Comparison of ENCODE assay signal across 8 cellular contexts in the genomic region with DNA sequence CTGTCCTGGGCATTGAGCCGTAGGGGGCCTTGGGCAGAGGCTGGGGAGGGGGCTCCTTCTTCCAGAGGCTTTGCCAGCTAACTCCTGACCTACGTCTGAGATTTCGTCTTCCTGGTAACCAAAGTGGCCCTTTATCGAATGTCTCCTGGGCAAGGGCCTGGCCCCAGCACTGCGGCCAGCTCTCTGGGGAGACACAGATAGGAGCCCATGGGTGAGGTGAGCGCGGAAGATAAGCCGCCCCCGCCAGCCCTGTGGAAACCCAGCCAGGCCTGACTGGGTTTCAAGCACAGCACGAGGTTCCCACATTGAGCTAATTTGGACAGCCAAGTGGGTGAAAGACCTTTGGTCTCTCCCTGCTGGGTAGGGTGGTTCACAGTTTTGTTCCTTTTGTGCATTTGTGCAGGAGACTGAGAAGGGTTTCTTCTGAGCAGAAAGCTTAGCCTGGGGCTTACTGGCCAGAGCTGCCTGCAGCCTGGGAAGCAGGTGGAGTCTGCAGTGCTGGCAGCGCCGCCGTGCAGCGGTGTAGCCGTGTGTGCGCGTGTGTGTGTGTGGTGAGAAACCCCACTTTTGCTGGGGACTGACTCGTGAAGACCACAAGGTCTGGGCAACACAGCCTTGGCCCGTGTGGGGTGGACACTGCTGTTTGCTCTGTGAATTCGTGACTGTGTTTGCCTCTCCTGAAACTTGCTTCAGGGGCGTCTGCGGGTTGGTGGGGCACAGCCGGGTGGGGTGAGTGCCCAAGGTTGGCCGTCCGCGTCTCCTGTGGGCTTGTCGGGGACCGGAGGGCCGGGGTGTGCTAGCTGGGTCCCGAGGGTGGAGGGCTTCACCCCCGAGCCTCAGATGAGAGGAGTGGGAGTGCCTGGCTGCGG. TPM values are rescaled to one million over a fixed set of nuclear protein-coding genes. Genes with fewer than 3 reads are reported as not detected.
DNase-seq lines count a peak whose midpoint lies in the region; ATAC-seq and TF ChIP-seq lines count a peak whose summit lies in the region.

No MANE protein-coding gene starts in this region.

- H3K4me3 Mint-ChIP-seq in CD14-positive monocyte, result peak overlapping the region in 1 of 2 donors; percentile 7

- H3K27ac Mint-ChIP-seq in CD14-positive monocyte, result peak overlapping the region in 1 of 7 donors; percentile 54

- no peaks in the 10 kb centered on the region for H3K27me3 ChIP-seq in BLaER1 treated with 17β-estradiol and CSF1 and Interleukin-3, amounts not matched to agents 10 nM and 100 nM
- H3K27me3 ChIP-seq in HUES64 (ENCODE audit: insufficient read depth, low read length), result no peaks in the 10 kb centered on the region
- no peaks in the 10 kb centered on the region for H3K27me3 ChIP-seq in body of pancreas
- H3K27me3 ChIP-seq in kidney epithelial cell (ENCODE audit: control insufficient read depth, insufficient read depth, low read length), result no peaks in the 10 kb centered on the region
- H3K27me3 ChIP-seq in stomach smooth muscle (ENCODE audit: control insufficient read depth in 1 of 2, insufficient read depth in 2 of 2, low read length in 2 of 2), result no peaks in the 10 kb centered on the region

- intact Hi-C loops in body of pancreas (cut with DNase I) (no loop called here), CD14-positive monocyte (cut with micrococcal nuclease) (loop anchor here (5.0 kb wide), 3 partner anchors 43 to 87 kb away; a partner anchor contains a TSS)

- peaks cover 47 to 57% (median 54%) of the 10 kb centered on the region in 10 experiments for H3K4me1 ChIP-seq in BLaER1 treated with 17β-estradiol and CSF1 and Interleukin-3, amounts not matched to agents 10 nM and 100 nM
- H3K4me1 ChIP-seq in HUES64 (ENCODE audit: insufficient read depth, low read length), result peaks cover 4% of the 10 kb centered on the region; the same call in 1 of the 2 replicates
- peaks cover 47% of the 10 kb centered on the region for H3K4me1 ChIP-seq in body of pancreas
- H3K4me1 ChIP-seq in stomach smooth muscle (ENCODE audit: control insufficient read depth, insufficient read depth, low read length), result peaks cover 44% of the 10 kb centered on the region

- DNase-seq in body of pancreas (peak in 3 of 4 donors; percentile 26 to 57 (median 47)), kidney epithelial cell (ENCODE audit: low read depth) (no peak), CD14-positive monocyte (ENCODE audit: low spot score) (no peak)
- DNase-seq in stimulated activated CD4-positive, alpha-beta T cell treated with anti-CD3 and anti-CD28 coated beads, Interleukin-4, amount 100 ng/mL, for 24 hours, result no peak

- ATAC-seq in body of pancreas (no peak), GM21526 (IDR thresholded peaks at IDR 0.05; ENCODE audit: low FRiP score, unreplicated experiment) (no peak)

- no peak for TF ChIP-seq CTCF in body of pancreas (IDR thresholded peaks at IDR 0.05)
- TF ChIP-seq CTCF in kidney epithelial cell (IDR thresholded peaks at IDR 0.05; ENCODE audit: insufficient read depth, low read length, poor library complexity, severe bottlenecking), result no peak
- TF ChIP-seq CTCF in CD14-positive monocyte (IDR thresholded peaks at IDR 0.05), result no peak

- peaks cover 0 to 2% (median 0%) of the 10 kb centered on the region in 3 donors for H3K27me3 Mint-ChIP-seq in CD14-positive monocyte (ENCODE audit: low read depth in 3 of 3)

- peak overlapping the region in 9 of 11 experiments; percentile 14 to 94 (median 29); a peak in 16 of 22 replicates for H3K27ac ChIP-seq in BLaER1 treated with 17β-estradiol and CSF1 and Interleukin-3, amounts not matched to agents 10 nM and 100 nM
- H3K27ac ChIP-seq in HUES64 (ENCODE audit: low read depth, low read length), result no peak overlapping the region
- H3K27ac ChIP-seq in body of pancreas, result peak overlapping the region in 3 of 4 donors; percentile 15 to 43 (median 42)
- peak overlapping the region; percentile 24 for H3K27ac ChIP-seq in stomach smooth muscle (ENCODE audit: low read length)

- peaks cover 0 to 4% (median 0%) of the 10 kb centered on the region in 11 experiments; a peak in 1 of 22 replicates for H3K9me3 ChIP-seq in BLaER1 treated with 17β-estradiol and CSF1 and Interleukin-3, amounts not matched to agents 10 nM and 100 nM (replicated peaks in 1 of 11)
- no peaks in the 10 kb centered on the region for H3K9me3 ChIP-seq in HUES64 (ENCODE audit: insufficient read depth, low read depth, low read length)
- H3K9me3 ChIP-seq in body of pancreas, result no peaks in the 10 kb centered on the region
- H3K9me3 ChIP-seq in stomach smooth muscle (ENCODE audit: control insufficient read depth in 2 of 2, low read length in 2 of 2), result no peaks in the 10 kb centered on the region

- peak overlapping the region; percentile 93 to 99 (median 98) for H3K9ac ChIP-seq in BLaER1 treated with 17β-estradiol and CSF1 and Interleukin-3, amounts not matched to agents 10 nM and 100 nM
- peak overlapping the region; percentile 37; the same call in 1 of the 2 replicates for H3K9ac ChIP-seq in HUES64 (ENCODE audit: low read depth, low read length)
- no peak overlapping the region for H3K9ac ChIP-seq in stomach smooth muscle (ENCODE audit: low read length in 2 of 2)

- peaks cover 0 to under 1% (median 0%) of the 10 kb centered on the region in 7 donors for H3K9me3 Mint-ChIP-seq in CD14-positive monocyte

- H3K36me3 Mint-ChIP-seq in CD14-positive monocyte, result peaks cover 5 to 29% of the 10 kb centered on the region in 2 donors

- peak overlapping the region; percentile 96 to 100 (median 98) for H3K4me3 ChIP-seq in BLaER1 treated with 17β-estradiol and CSF1 and Interleukin-3, amounts not matched to agents 10 nM and 100 nM
- peak overlapping the region; percentile 94 for H3K4me3 ChIP-seq in HUES64 (ENCODE audit: low read length)
- H3K4me3 ChIP-seq in body of pancreas, result no peak overlapping the region
- H3K4me3 ChIP-seq in kidney epithelial cell (ENCODE audit: low read depth, low read length), result peak overlapping the region; percentile 33
- peak overlapping the region; percentile 43 to 66 for H3K4me3 ChIP-seq in stomach smooth muscle (ENCODE audit: low read length in 2 of 2)

- peaks cover 43% of the 10 kb centered on the region for H3K4me1 Mint-ChIP-seq in CD14-positive monocyte

- H3K4me2 ChIP-seq in BLaER1 treated with 17β-estradiol and CSF1 and Interleukin-3, amounts not matched to agents 10 nM and 100 nM, result peak overlapping the region; percentile 95 to 100 (median 98)

- TF ChIP-seq POLR2A in body of pancreas (IDR thresholded peaks at IDR 0.05), result no peak

- H3K36me3 ChIP-seq in BLaER1 treated with 17β-estradiol and CSF1 and Interleukin-3, amounts not matched to agents 10 nM and 100 nM, result peaks cover 21 to 43% (median 36%) of the 10 kb centered on the region in 11 experiments
- H3K36me3 ChIP-seq in HUES64 (ENCODE audit: insufficient read depth, low read length), result peaks cover 27% of the 10 kb centered on the region
- H3K36me3 ChIP-seq in body of pancreas (replicated peaks in 1 of 2; ENCODE audit: insufficient read depth in 1 of 2, low read depth in 2 of 2), result no peaks in the 10 kb centered on the region
- peaks cover 1% of the 10 kb centered on the region for H3K36me3 ChIP-seq in kidney epithelial cell (ENCODE audit: control insufficient read depth, insufficient read depth, low read length)
- H3K36me3 ChIP-seq in stomach smooth muscle (ENCODE audit: control insufficient read depth in 2 of 2, insufficient read depth in 2 of 2, low read length in 2 of 2), result no peaks in the 10 kb centered on the region

- H4K20me1 ChIP-seq in BLaER1 treated with 17β-estradiol and CSF1 and Interleukin-3, amounts not matched to agents 10 nM and 100 nM, result peaks cover 63 to 74% (median 73%) of the 10 kb centered on the region in 11 experiments

- 36% methylated on average over 31 of the region's 32 CpGs for WGBS in HUES64
- WGBS in body of pancreas, 2 donors, result 18 to 35% methylated on average over 2 to 32 of the region's 32 CpGs

RNA-seq across cellular contexts. Expression of a gene that starts 2.5 kb away (rescaled TPM):
- 510 TPM for polyA plus RNA-seq in HUES64 (2013, experiment 1 of 2)
- polyA plus RNA-seq in HUES64 (2013, experiment 2 of 2), result 542 TPM
- 100 to 1,000 TPM; 176 to 264 TPM for total RNA-seq in body of pancreas
- total RNA-seq in kidney epithelial cell, result 838 and 979 TPM in 2 replicates
- polyA plus RNA-seq in CD14-positive monocyte, result 100 to 1,000 TPM; 364 to 431 TPM

RNA-seq across cellular contexts. Expression of a gene that starts 14.8 kb away (rescaled TPM):
- polyA plus RNA-seq in HUES64 (2013, experiment 1 of 2), result 0.85 TPM
- polyA plus RNA-seq in HUES64 (2013, experiment 2 of 2), result 1.7 TPM
- total RNA-seq in body of pancreas (under 1 TPM in 1 of 2 donors, not detected in 1; 0.26 TPM), kidney epithelial cell (0.13 and 0.48 TPM in 2 replicates)
- polyA plus RNA-seq in CD14-positive monocyte, result not detected

RNA-seq across cellular contexts. Expression of a gene that starts 31.0 kb away (rescaled TPM):
- polyA plus RNA-seq in HUES64 (2013, experiment 1 of 2), result not detected
- 0.32 TPM for polyA plus RNA-seq in HUES64 (2013, experiment 2 of 2)
- total RNA-seq in body of pancreas (1 to 10 TPM in 1 of 2 donors, not detected in 1; 5.3 TPM), kidney epithelial cell (not detected in 2 replicates)
- polyA plus RNA-seq in CD14-positive monocyte, result 1 to 10 TPM in 1 of 2 donors, under 1 TPM in 1; 0.48 to 1.4 TPM

RNA-seq across cellular contexts. Expression of a gene that starts 43.3 kb away (rescaled TPM):
- 94.3 TPM for polyA plus RNA-seq in HUES64 (2013, experiment 1 of 2)
- 90.8 TPM for polyA plus RNA-seq in HUES64 (2013, experiment 2 of 2)
- total RNA-seq in body of pancreas (100 to 1,000 TPM in 1 of 2 donors, 10 to 100 TPM in 1; 77.0 to 101 TPM), kidney epithelial cell (168 and 194 TPM in 2 replicates)
- 10 to 100 TPM; 25.2 to 43.0 TPM for polyA plus RNA-seq in CD14-positive monocyte

RNA-seq across cellular contexts. Expression of a gene that starts 58.4 kb away (rescaled TPM):
- 49.8 TPM for polyA plus RNA-seq in HUES64 (2013, experiment 1 of 2)
- 46.2 TPM for polyA plus RNA-seq in HUES64 (2013, experiment 2 of 2)
- total RNA-seq in body of pancreas (10 to 100 TPM; 25.4 to 46.1 TPM), kidney epithelial cell (47.6 and 50.0 TPM in 2 replicates)
- polyA plus RNA-seq in CD14-positive monocyte, result 10 to 100 TPM; 16.2 to 17.6 TPM

Comparison
In these comparisons a context has a peak if more than half of its experiments do, and no peak if none do; other contexts are left out.
1. H3K4me3 ChIP-seq: peak in BLaER1 treated with 17β-estradiol and CSF1 and Interleukin-3, amounts not matched to agents 10 nM and 100 nM (10 of 10), HUES64 (single experiment), kidney epithelial cell (single experiment) and stomach smooth muscle (2 of 2); none in body of pancreas (0 of 2).
2. H3K9ac ChIP-seq: peak in BLaER1 treated with 17β-estradiol and CSF1 and Interleukin-3, amounts not matched to agents 10 nM and 100 nM (11 of 11) and HUES64 (single experiment); none in stomach smooth muscle (0 of 2).
3. DNase-seq: peak in body of pancreas (3 of 4); none in kidney epithelial cell (single experiment), stimulated activated CD4-positive, alpha-beta T cell treated with anti-CD3 and anti-CD28 coated beads, Interleukin-4, amount 100 ng/mL, for 24 hours (single experiment) and CD14-positive monocyte (single experiment).